ENCODE assay signal across 9 cellular contexts in the genomic region with DNA sequence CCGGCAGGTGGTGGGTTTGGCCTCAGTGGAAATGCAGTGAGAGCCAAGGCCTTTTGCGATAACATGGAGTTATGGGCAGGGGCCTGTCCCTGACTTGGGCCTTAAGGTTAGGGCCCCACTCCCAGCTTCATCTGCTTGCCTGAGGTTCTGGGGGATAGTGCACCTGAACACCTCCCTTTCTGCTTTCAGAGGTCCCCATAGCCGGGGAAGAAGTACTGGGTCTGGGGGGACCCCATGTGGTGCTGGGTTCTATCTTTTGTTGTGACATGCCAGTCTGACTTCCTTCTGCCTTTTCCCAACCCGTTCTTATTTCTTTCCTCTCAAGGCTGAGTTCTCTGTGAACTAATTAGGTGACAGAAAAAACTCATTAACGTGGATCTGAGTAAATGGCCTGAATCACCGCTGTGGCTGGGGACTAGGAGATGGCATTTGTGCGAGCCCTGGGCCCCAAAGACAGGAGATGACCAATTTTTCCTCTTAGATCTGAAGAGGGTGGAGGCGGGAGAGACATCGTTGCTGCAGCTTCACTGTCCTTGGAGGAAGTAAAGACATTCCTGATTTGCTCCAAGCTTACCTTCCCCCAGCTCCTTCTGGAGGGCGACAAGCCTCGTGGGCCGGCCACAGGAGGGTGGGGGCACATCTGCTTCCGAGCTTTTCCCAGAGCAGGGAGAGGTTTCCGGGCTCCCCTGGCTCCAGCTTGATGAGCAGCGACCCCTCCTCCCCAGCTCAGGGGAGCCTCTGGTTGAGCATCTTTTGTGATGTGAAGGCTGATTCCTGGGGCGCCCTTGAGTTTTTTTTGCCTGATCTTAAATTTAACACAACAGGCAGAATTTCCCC. TPM values are rescaled to one million over a fixed set of nuclear protein-coding genes. Genes with fewer than 3 reads are reported as not detected.
A peak's percentile ranks its signal among the peaks of the same experiment; 100 is the strongest.
DNase-seq lines count a peak whose midpoint lies in the region; ATAC-seq, FAIRE-seq and TF ChIP-seq lines count a peak whose summit lies in the region.
"Had no signal": no experiment of that assay in that cellular context is flagged by ENCODE, and none has a peak within 500 bp of the region (broad histone marks: within the 10 kb centered on the region; RNA-seq: fewer than 3 reads in every experiment).

No MANE protein-coding gene starts in this region.

- FAIRE-seq in GM12891 (lab: Jason Lieb, UNC), result no peak
- FAIRE-seq: colon had no signal

- H3K27ac Mint-ChIP-seq in activated CD4-positive, alpha-beta T cell treated with anti-CD3 and anti-CD28 coated beads, Interleukin-2, amount 10 ng/mL, durations not matched to agents 7 days and 5 days, result no peak overlapping the region
- H3K27ac Mint-ChIP-seq in activated CD8-positive, alpha-beta T cell treated with anti-CD3 and anti-CD28 coated beads, Interleukin-2, amount 10 ng/mL, durations not matched to agents 7 days and 5 days, result no peak overlapping the region
- no peak overlapping the region for H3K27ac Mint-ChIP-seq in stimulated activated naive B cell treated with anti-CD40 and anti-IgM and Interleukin-4, amounts not matched to agents 10 μg/mL and 1 μg/mL and 100 μg/mL, for 72 hours

- CTCF ChIA-PET in activated CD4-positive, alpha-beta T cell treated with anti-CD3 and anti-CD28 coated beads, Interleukin-2, amount 10 ng/mL, durations not matched to agents 7 days and 5 days (lab: Charles Lee), result interaction anchor here (0.6 to 1.7 kb wide), 2 partner anchors 27 to 138 kb away, joined by 3 to 4 read pairs; no protein-coding TSS in a partner anchor
- CTCF ChIA-PET in activated CD8-positive, alpha-beta T cell treated with anti-CD3 and anti-CD28 coated beads, Interleukin-2, amount 10 ng/mL, durations not matched to agents 7 days and 5 days (lab: Charles Lee), result interaction anchor here (0.9 to 1.5 kb wide), 4 partner anchors 17 to 190 kb away, joined by 3 to 8 read pairs (median 4); no protein-coding TSS in a partner anchor

- ATAC-seq in activated CD8-positive, alpha-beta T cell treated with anti-CD3 and anti-CD28 coated beads, Interleukin-2, amount 10 ng/mL, durations not matched to agents 7 days and 5 days, result no peak
- ATAC-seq in stimulated activated naive B cell treated with anti-CD40 and anti-IgM and Interleukin-4, amounts not matched to agents 10 μg/mL and 1 μg/mL and 100 μg/mL, for 72 hours (replicated peaks), result no peak
- ATAC-seq in GM18868 (IDR thresholded peaks at IDR 0.05; ENCODE audit: unreplicated experiment), result no peak

- no peak for TF ChIP-seq POLR2A in GM12891 (IDR thresholded peaks at IDR 0.05; ENCODE audit: low read depth, low read length)

- peaks cover 26% of the 10 kb centered on the region for H3K4me1 Mint-ChIP-seq in activated CD4-positive, alpha-beta T cell treated with anti-CD3 and anti-CD28 coated beads, Interleukin-2, amount 10 ng/mL, durations not matched to agents 7 days and 5 days
- peaks cover 33% of the 10 kb centered on the region for H3K4me1 Mint-ChIP-seq in activated CD8-positive, alpha-beta T cell treated with anti-CD3 and anti-CD28 coated beads, Interleukin-2, amount 10 ng/mL, durations not matched to agents 7 days and 5 days (ENCODE audit: low read depth)
- peaks cover 28 to 39% of the 10 kb centered on the region in 2 donors for H3K4me1 Mint-ChIP-seq in stimulated activated naive B cell treated with anti-CD40 and anti-IgM and Interleukin-4, amounts not matched to agents 10 μg/mL and 1 μg/mL and 100 μg/mL, for 72 hours

- POLR2A ChIA-PET in activated CD4-positive, alpha-beta T cell treated with anti-CD3 and anti-CD28 coated beads, Interleukin-2, amount 10 ng/mL, durations not matched to agents 7 days and 5 days (lab: Charles Lee), result no interaction called here
- POLR2A ChIA-PET in activated CD8-positive, alpha-beta T cell treated with anti-CD3 and anti-CD28 coated beads, Interleukin-2, amount 10 ng/mL, durations not matched to agents 7 days and 5 days (lab: Charles Lee), result interaction anchor here (0.8 kb wide), 1 partner anchor 27 kb away, joined by 3 read pairs; no protein-coding TSS in a partner anchor

- H3K4me3 Mint-ChIP-seq in activated CD4-positive, alpha-beta T cell treated with anti-CD3 and anti-CD28 coated beads, Interleukin-2, amount 10 ng/mL, durations not matched to agents 7 days and 5 days, result peak overlapping the region; percentile 20
- H3K4me3 Mint-ChIP-seq in activated CD8-positive, alpha-beta T cell treated with anti-CD3 and anti-CD28 coated beads, Interleukin-2, amount 10 ng/mL, durations not matched to agents 7 days and 5 days, result peak overlapping the region; percentile 31
- peak overlapping the region; percentile 55 to 82 for H3K4me3 Mint-ChIP-seq in stimulated activated naive B cell treated with anti-CD40 and anti-IgM and Interleukin-4, amounts not matched to agents 10 μg/mL and 1 μg/mL and 100 μg/mL, for 72 hours

- no peaks in the 10 kb centered on the region for H3K36me3 Mint-ChIP-seq in activated CD4-positive, alpha-beta T cell treated with anti-CD3 and anti-CD28 coated beads, Interleukin-2, amount 10 ng/mL, durations not matched to agents 7 days and 5 days (ENCODE audit: low read depth)
- H3K36me3 Mint-ChIP-seq in activated CD8-positive, alpha-beta T cell treated with anti-CD3 and anti-CD28 coated beads, Interleukin-2, amount 10 ng/mL, durations not matched to agents 7 days and 5 days (ENCODE audit: low read depth), result no peaks in the 10 kb centered on the region
- peaks cover 0 to 11% of the 10 kb centered on the region in 2 donors for H3K36me3 Mint-ChIP-seq in stimulated activated naive B cell treated with anti-CD40 and anti-IgM and Interleukin-4, amounts not matched to agents 10 μg/mL and 1 μg/mL and 100 μg/mL, for 72 hours

- DNase-seq in activated CD4-positive, alpha-beta T cell treated with anti-CD3 and anti-CD28 coated beads, Interleukin-2, amount 10 ng/mL, durations not matched to agents 7 days and 5 days, result no peak
- DNase-seq in activated CD4-positive, alpha-beta T cell treated with anti-CD3 and anti-CD28 coated beads, Interleukin-2, amount 50 U/mL, for 48 hours, result no peak
- no peak for DNase-seq in activated CD8-positive, alpha-beta T cell treated with anti-CD3 and anti-CD28 coated beads, Interleukin-2, amount 10 ng/mL, durations not matched to agents 7 days and 5 days
- no peak for DNase-seq in stimulated activated naive B cell treated with anti-CD40 and anti-IgM and Interleukin-4, amounts not matched to agents 10 μg/mL and 1 μg/mL and 100 μg/mL, for 72 hours
- no peak for DNase-seq in GM12891 (ENCODE audit: insufficient read length, low spot score)
- no peak for DNase-seq in activated CD4-positive, alpha-beta T cell treated with anti-CD3 and anti-CD28 coated beads, Interleukin-2, amount 50 U/mL, for 4 hours

- peaks cover 22% of the 10 kb centered on the region for H3K27me3 Mint-ChIP-seq in activated CD4-positive, alpha-beta T cell treated with anti-CD3 and anti-CD28 coated beads, Interleukin-2, amount 10 ng/mL, durations not matched to agents 7 days and 5 days
- peaks cover 30% of the 10 kb centered on the region for H3K27me3 Mint-ChIP-seq in activated CD8-positive, alpha-beta T cell treated with anti-CD3 and anti-CD28 coated beads, Interleukin-2, amount 10 ng/mL, durations not matched to agents 7 days and 5 days (ENCODE audit: low read depth)
- H3K27me3 Mint-ChIP-seq in stimulated activated naive B cell treated with anti-CD40 and anti-IgM and Interleukin-4, amounts not matched to agents 10 μg/mL and 1 μg/mL and 100 μg/mL, for 72 hours, result peaks cover 28 to 63% of the 10 kb centered on the region in 2 donors

- H3K9me3 Mint-ChIP-seq in activated CD4-positive, alpha-beta T cell treated with anti-CD3 and anti-CD28 coated beads, Interleukin-2, amount 10 ng/mL, durations not matched to agents 7 days and 5 days, result no peaks in the 10 kb centered on the region
- no peaks in the 10 kb centered on the region for H3K9me3 Mint-ChIP-seq in activated CD8-positive, alpha-beta T cell treated with anti-CD3 and anti-CD28 coated beads, Interleukin-2, amount 10 ng/mL, durations not matched to agents 7 days and 5 days (ENCODE audit: insufficient read depth)
- H3K9me3 Mint-ChIP-seq in stimulated activated naive B cell treated with anti-CD40 and anti-IgM and Interleukin-4, amounts not matched to agents 10 μg/mL and 1 μg/mL and 100 μg/mL, for 72 hours, result no peaks in the 10 kb centered on the region

- H3K4me3 ChIP-seq in iPS-11a (ENCODE audit: low read depth, low read length), result peak overlapping the region; percentile 65

TF ChIP-seq in GM12891, 5 proteins besides CTCF, POLR2A, EP300 and RAD21 (continues in another document):
- TF ChIP-seq TAF1 (IDR thresholded peaks at IDR 0.05; ENCODE audit: low read depth, low read length) (no peak), POLR2AphosphoS5 (IDR thresholded peaks at IDR 0.05; ENCODE audit: low read depth, low read length) (no peak), SPI1 (IDR thresholded peaks at IDR 0.05; ENCODE audit: low read depth, low read length) (no peak), POU2F2 (IDR thresholded peaks at IDR 0.05; ENCODE audit: low read depth, low read length) (no peak)

RNA-seq across cellular contexts. Expression of a gene that starts 2.0 kb away (rescaled TPM):
- total RNA-seq in activated CD4-positive, alpha-beta T cell treated with anti-CD3 and anti-CD28 coated beads, Interleukin-2, amount 10 ng/mL, durations not matched to agents 7 days and 5 days, result 10 to 100 TPM; 18.1 to 19.7 TPM
- total RNA-seq in activated CD8-positive, alpha-beta T cell treated with anti-CD3 and anti-CD28 coated beads, Interleukin-2, amount 10 ng/mL, durations not matched to agents 7 days and 5 days, result 10 to 100 TPM; 12.1 to 12.6 TPM
- polyA plus RNA-seq in GM12891 (2012; ENCODE audit: low read depth, missing spikeins), result 21.4 TPM

RNA-seq across cellular contexts. Expression of a gene that starts 4.9 kb away (rescaled TPM):
- total RNA-seq in activated CD4-positive, alpha-beta T cell treated with anti-CD3 and anti-CD28 coated beads, Interleukin-2, amount 10 ng/mL, durations not matched to agents 7 days and 5 days, result 10 to 100 TPM; 73.7 to 77.1 TPM
- total RNA-seq in activated CD8-positive, alpha-beta T cell treated with anti-CD3 and anti-CD28 coated beads, Interleukin-2, amount 10 ng/mL, durations not matched to agents 7 days and 5 days, result 10 to 100 TPM; 76.7 to 82.6 TPM
- 39.5 TPM for polyA plus RNA-seq in GM12891 (2012; ENCODE audit: low read depth, missing spikeins)

RNA-seq across cellular contexts. Expression of a gene that starts 7.6 kb away (rescaled TPM):
- total RNA-seq in activated CD4-positive, alpha-beta T cell treated with anti-CD3 and anti-CD28 coated beads, Interleukin-2, amount 10 ng/mL, durations not matched to agents 7 days and 5 days, result 10 to 100 TPM; 76.4 to 85.9 TPM
- total RNA-seq in activated CD8-positive, alpha-beta T cell treated with anti-CD3 and anti-CD28 coated beads, Interleukin-2, amount 10 ng/mL, durations not matched to agents 7 days and 5 days, result 10 to 100 TPM; 81.8 to 88.1 TPM
- 58.3 TPM for polyA plus RNA-seq in GM12891 (2012; ENCODE audit: low read depth, missing spikeins)

RNA-seq across cellular contexts. Expression of a gene that starts 28.8 kb away (rescaled TPM):
- total RNA-seq in activated CD4-positive, alpha-beta T cell treated with anti-CD3 and anti-CD28 coated beads, Interleukin-2, amount 10 ng/mL, durations not matched to agents 7 days and 5 days, result 100 to 1,000 TPM; 106 to 114 TPM
- 100 to 1,000 TPM; 107 to 112 TPM for total RNA-seq in activated CD8-positive, alpha-beta T cell treated with anti-CD3 and anti-CD28 coated beads, Interleukin-2, amount 10 ng/mL, durations not matched to agents 7 days and 5 days
- polyA plus RNA-seq in GM12891 (2012; ENCODE audit: low read depth, missing spikeins), result 34.9 TPM

RNA-seq across cellular contexts. Expression of a gene that starts 30.5 kb away (rescaled TPM):
- 10 to 100 TPM; 26.0 to 26.9 TPM for total RNA-seq in activated CD4-positive, alpha-beta T cell treated with anti-CD3 and anti-CD28 coated beads, Interleukin-2, amount 10 ng/mL, durations not matched to agents 7 days and 5 days
- 10 to 100 TPM; 20.3 to 21.0 TPM for total RNA-seq in activated CD8-positive, alpha-beta T cell treated with anti-CD3 and anti-CD28 coated beads, Interleukin-2, amount 10 ng/mL, durations not matched to agents 7 days and 5 days
- polyA plus RNA-seq in GM12891 (2012; ENCODE audit: low read depth, missing spikeins), result 14.4 TPM
